ENCODE assay signal across 8 cellular contexts in the genomic region with DNA sequence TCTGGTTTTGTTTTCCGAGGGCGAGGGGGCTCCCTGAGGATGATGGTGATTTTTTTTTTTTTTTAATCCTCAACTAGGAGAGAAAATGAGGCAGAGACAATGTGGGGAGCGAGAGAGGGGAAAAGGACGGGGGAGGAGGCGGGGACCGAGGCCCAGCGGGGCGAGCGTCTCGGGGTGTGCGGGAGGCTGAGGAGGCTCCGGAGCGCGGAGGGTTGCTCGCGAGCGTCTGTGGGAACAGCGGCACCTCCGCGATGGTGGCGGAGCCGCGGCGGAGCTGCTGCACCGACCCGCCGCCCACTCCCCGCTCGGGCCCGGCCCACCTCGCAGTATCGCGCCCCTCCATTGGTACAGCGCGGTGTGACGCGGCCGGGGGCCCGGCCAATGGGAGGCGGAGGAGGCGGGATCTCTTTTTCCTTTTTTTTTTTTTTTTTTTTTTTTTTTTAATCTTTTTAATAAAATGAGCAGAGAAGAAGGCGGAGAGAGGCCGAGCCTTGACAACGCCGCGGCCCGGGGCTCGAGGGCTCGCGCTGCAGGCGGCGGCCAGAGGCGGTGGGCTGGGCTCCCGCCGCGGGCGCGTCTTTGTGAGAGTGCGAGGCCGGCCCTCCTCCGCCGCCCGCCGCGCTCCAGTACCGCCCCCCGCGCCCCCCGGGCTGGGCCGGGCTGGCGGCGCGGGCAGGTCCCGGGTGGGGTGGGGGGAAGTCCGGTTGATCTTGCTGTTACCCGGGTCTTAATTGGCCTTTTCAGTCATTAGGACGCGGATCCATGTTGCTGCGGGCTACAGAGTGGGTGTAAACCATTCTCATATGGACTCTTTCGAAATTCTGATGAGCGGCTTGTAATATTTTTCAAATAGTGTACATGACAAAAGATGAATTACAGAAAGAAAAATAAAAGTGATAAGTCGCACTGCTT. TPM values are rescaled to one million over a fixed set of nuclear protein-coding genes. Genes with fewer than 3 reads are reported as not detected.
A peak's percentile ranks its signal among the peaks of the same experiment; 100 is the strongest.
DNase-seq lines count a peak whose midpoint lies in the region; ATAC-seq and TF ChIP-seq lines count a peak whose summit lies in the region.

Gene RERE, minus strand, starts transcription at position 228 of the 912 bp plus-strand sequence.

- H3K9me3 ChIP-seq in HUES64 (ENCODE audit: insufficient read depth, low read depth, low read length) = no peaks in the 10 kb centered on the region

- peak within 1 kb of the TSS; percentile 94 for H3K27ac ChIP-seq in HUES64 (ENCODE audit: low read depth, low read length)

- H3K36me3 ChIP-seq in HUES64 (ENCODE audit: insufficient read depth, low read length) = no peaks in the 10 kb centered on the region

- H3K9ac ChIP-seq in HUES64 (ENCODE audit: low read depth, low read length) = peak within 1 kb of the TSS; percentile 89

- DNase-seq in DMS 273 (lab: John Stamatoyannopoulos, UW; ENCODE audit: unreplicated experiment) (peak; percentile 97), OCI-M1 (lab: John Stamatoyannopoulos, UW) (peak; percentile 96), activated T-cell treated with anti-CD3 and anti-CD28 coated beads for 1 hour (ENCODE audit: low read depth) (peak; percentile 94), epithelial cell of esophagus (ENCODE audit: low read depth) (peak; percentile 95), mucosa of gallbladder (ENCODE audit: low spot score) (peak; percentile 94)
- peak; percentile 92 for DNase-seq in stimulated activated CD8-positive, alpha-beta memory T cell treated with anti-CD3 and anti-CD28 coated beads, Interleukin-4, amount 100 ng/mL, for 24 hours (ENCODE audit: low read depth)

- WGBS in HUES64 = under 1% methylated on average over 77 of the region's 82 CpGs

- TF ChIP-seq CTCF in epithelial cell of esophagus (IDR thresholded peaks at IDR 0.05; ENCODE audit: insufficient read depth, low read depth, low read length, missing control alignments) = peak; percentile 9

- peak; percentile 93 for ATAC-seq in GM21515 (IDR thresholded peaks at IDR 0.05; ENCODE audit: unreplicated experiment)

- H3K4me3 ChIP-seq in HUES64 (ENCODE audit: low read length) = peak within 1 kb of the TSS; percentile 94
- peak within 1 kb of the TSS; percentile 62 for H3K4me3 ChIP-seq in epithelial cell of esophagus (ENCODE audit: low read length)

- H3K27me3 ChIP-seq in HUES64 (ENCODE audit: insufficient read depth, low read length) = no peaks in the 10 kb centered on the region

- peaks cover 42% of the 10 kb centered on the region for H3K4me1 ChIP-seq in HUES64 (ENCODE audit: insufficient read depth, low read length)

RNA-seq across cellular contexts. Expression of gene RERE, which starts in this region (rescaled TPM):
- 61.9 TPM for polyA plus RNA-seq in HUES64 (2013, experiment 1 of 2)
- polyA plus RNA-seq in HUES64 (2013, experiment 2 of 2) = 62.1 TPM
- total RNA-seq in mucosa of gallbladder = 134 TPM

Comparison
In these comparisons a context has a peak if more than half of its experiments do, and no peak if none do; other contexts are left out.
1. Peak in every context shown above with its lines: DNase-seq, ATAC-seq, H3K4me3 ChIP-seq and H3K27ac ChIP-seq.